ENCODE assay signal across 1 cellular context in genomic region chr4:163166041-163166579, GRCh38.
TF ChIP-seq lines count a peak whose summit lies in the region.

No MANE protein-coding gene starts in this region.

TF ChIP-seq in K562, 482 proteins besides CTCF, POLR2A, EP300 and RAD21 (continued from another document):
- no peak for TF ChIP-seq POLR3G (IDR thresholded peaks at IDR 0.05; ENCODE audit: extremely low read depth, insufficient read length, insufficient replicate concordance)
- TF ChIP-seq CXXC5 (CRISPR knock-in tag; IDR thresholded peaks at IDR 0.05): no peak
- no peak for TF ChIP-seq KDM1A (IDR thresholded peaks at IDR 0.05)
- TF ChIP-seq ZNF280A (IDR thresholded peaks at IDR 0.05; ENCODE audit: low read depth, partially characterized antibody): no peak
- TF ChIP-seq CC2D1A (IDR thresholded peaks at IDR 0.05): no peak
- TF ChIP-seq ARID4B (CRISPR knock-in tag; IDR thresholded peaks at IDR 0.05): 0 out of 2 replicates have a peak, but pooled peaks have one; percentile 41
- peak; percentile 23; the same call in 1 of the 2 replicates for TF ChIP-seq EGR1 (conservative IDR thresholded peaks at IDR 0.05)
- TF ChIP-seq CBX5 (IDR thresholded peaks at IDR 0.05; ENCODE audit: borderline replicate concordance, low read depth): no peak
